Comparison of ENCODE assay signal across 8 cellular contexts in the genomic region with DNA sequence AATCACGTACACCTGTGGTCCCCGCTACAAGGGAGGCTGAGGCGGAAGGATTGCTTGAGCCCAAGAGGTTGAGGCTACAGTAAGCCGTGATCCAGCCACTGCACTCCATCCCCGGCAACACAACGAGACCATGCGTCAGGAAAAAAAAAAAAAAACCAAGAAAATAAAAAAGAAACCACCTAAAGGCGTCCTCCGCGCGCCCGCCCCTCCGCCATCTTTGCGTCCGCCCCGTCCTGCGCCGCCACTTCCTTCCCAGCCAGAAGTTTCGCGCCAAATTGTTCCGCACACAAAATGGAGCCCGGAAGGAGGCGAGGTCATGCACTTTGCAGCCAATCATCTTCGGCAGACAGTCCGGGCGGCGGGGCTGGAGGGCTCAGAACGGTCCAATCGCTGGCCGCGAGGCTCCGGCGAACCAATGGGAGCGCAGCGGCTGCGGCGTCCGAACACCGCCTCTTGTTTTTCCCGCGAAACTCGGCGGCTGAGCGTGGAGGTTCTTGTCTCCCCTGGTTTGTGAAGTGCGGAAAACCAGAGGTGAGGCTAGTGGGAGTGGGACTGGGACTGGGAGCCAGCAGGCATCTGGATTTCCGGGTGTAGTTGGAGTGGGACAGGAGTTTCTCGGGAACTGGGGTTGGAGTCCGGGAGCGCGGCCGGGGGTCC. TPM values are rescaled to one million over a fixed set of nuclear protein-coding genes. Genes with fewer than 3 reads are reported as not detected.
DNase-seq lines count a peak whose midpoint lies in the region; ATAC-seq, FAIRE-seq and TF ChIP-seq lines count a peak whose summit lies in the region.

A gene (plus strand): TSS at position 463 of the 657 bp plus-strand sequence. CDS start 299 bp downstream, outside the sequence.

- H3K27ac Mint-ChIP-seq in nephron progenitor cell = peak within 1 kb of the TSS; percentile 95
- peak within 1 kb of the TSS; percentile 100 for H3K27ac Mint-ChIP-seq in stimulated activated naive CD8-positive, alpha-beta T cell treated with anti-CD3 and anti-CD28 coated beads, Interleukin-15, amount 100 ng/mL, for 72 hours

- H3K4me3 Mint-ChIP-seq in nephron progenitor cell = peak within 1 kb of the TSS; percentile 99
- H3K4me3 Mint-ChIP-seq in stimulated activated naive CD8-positive, alpha-beta T cell treated with anti-CD3 and anti-CD28 coated beads, Interleukin-15, amount 100 ng/mL, for 72 hours = peak within 1 kb of the TSS; percentile 98 to 100

- peaks cover 28% of the 10 kb centered on the region for H3K36me3 Mint-ChIP-seq in nephron progenitor cell (ENCODE audit: low read depth)

- TF ChIP-seq CTCF in nephron progenitor cell (IDR thresholded peaks at IDR 0.05) = no peak

- H3K9me3 Mint-ChIP-seq in nephron progenitor cell = no peaks in the 10 kb centered on the region
- no peaks in the 10 kb centered on the region for H3K9me3 Mint-ChIP-seq in stimulated activated naive CD8-positive, alpha-beta T cell treated with anti-CD3 and anti-CD28 coated beads, Interleukin-15, amount 100 ng/mL, for 72 hours

- DNase-seq in EL (peak; percentile 99), H54 (ENCODE audit: insufficient read length, low spot score) (peak; percentile 92), M059J (ENCODE audit: low read depth) (peak; percentile 96), SHP77 treated with DMSO at 0.1 percent for 48 hours (lab: John Stamatoyannopoulos, UW) (peak; percentile 92), fibroblast of the conjunctiva (ENCODE audit: low read depth) (peak; percentile 94), nephron progenitor cell (peak; percentile 94)
- peak; percentile 99 for DNase-seq in activated effector memory CD4-positive, alpha-beta T cell treated with anti-CD3 and anti-CD28 coated beads, Interleukin-2, amount 50 U/mL, for 16 hours
- peak; percentile 96 to 98 for DNase-seq in stimulated activated naive CD8-positive, alpha-beta T cell treated with anti-CD3 and anti-CD28 coated beads, Interleukin-15, amount 100 ng/mL, for 72 hours

- TF ChIP-seq POLR2A in H54 (IDR thresholded peaks at IDR 0.05; ENCODE audit: low read depth, low read length) = no peak

- ATAC-seq in stimulated activated naive CD8-positive, alpha-beta T cell treated with anti-CD3 and anti-CD28 coated beads, Interleukin-15, amount 100 ng/mL, for 72 hours = peak; percentile 99

- FAIRE-seq in H54 (lab: Jason Lieb, UNC) = peak; percentile 36

- H3K27me3 Mint-ChIP-seq in nephron progenitor cell (ENCODE audit: low read depth, poor library complexity) = no peaks in the 10 kb centered on the region
- H3K27me3 Mint-ChIP-seq in stimulated activated naive CD8-positive, alpha-beta T cell treated with anti-CD3 and anti-CD28 coated beads, Interleukin-15, amount 100 ng/mL, for 72 hours = no peaks in the 10 kb centered on the region

- H3K4me1 Mint-ChIP-seq in nephron progenitor cell = peaks cover 52% of the 10 kb centered on the region
- H3K4me1 Mint-ChIP-seq in stimulated activated naive CD8-positive, alpha-beta T cell treated with anti-CD3 and anti-CD28 coated beads, Interleukin-15, amount 100 ng/mL, for 72 hours = peaks cover 45% of the 10 kb centered on the region

RNA-seq across cellular contexts. Expression of the gene that starts here (rescaled TPM):
- total RNA-seq in M059J (2014; rRNA removed; shearing (Covaris generic)) = 54.9 and 88.6 TPM in 2 replicates

Comparison
In these comparisons a context has a peak if more than half of its experiments do, and no peak if none do; other contexts are left out.
1. Peak in every context shown above with its lines: DNase-seq and ATAC-seq.